ENCODE assay signal across 26 cellular contexts in the genomic region with DNA sequence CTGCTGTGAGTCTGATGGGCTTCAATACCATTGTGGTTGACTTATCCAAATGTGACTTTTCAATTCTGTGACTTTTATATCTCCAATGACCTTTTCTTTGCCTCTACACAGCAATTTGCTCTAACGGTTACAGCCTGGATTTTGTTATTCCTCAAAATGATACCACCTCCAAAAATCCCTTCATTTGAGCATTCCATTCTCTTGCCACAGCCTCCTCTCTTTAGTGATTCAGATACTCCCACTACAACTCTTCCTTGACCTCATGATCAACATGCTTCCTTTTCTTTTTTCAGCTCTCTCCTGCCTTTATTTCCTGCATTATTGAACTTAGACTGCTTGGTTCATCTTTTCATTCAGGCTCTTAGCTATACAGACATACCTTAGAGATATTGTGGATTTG. TPM values are rescaled to one million over a fixed set of nuclear protein-coding genes. Genes with fewer than 3 reads are reported as not detected.
DNase-seq lines count a peak whose midpoint lies in the region; ATAC-seq lines count a peak whose summit lies in the region.
"Had no signal": no experiment of that assay in that cellular context is flagged by ENCODE, and none has a peak within 500 bp of the region (broad histone marks: within the 10 kb centered on the region; RNA-seq: fewer than 3 reads in every experiment).

No MANE protein-coding gene starts in this region.

- no peak overlapping the region for H3K9ac ChIP-seq in adipocyte (ENCODE audit: low read length)

- POLR2A ChIA-PET in activated CD4-positive, alpha-beta memory T cell treated with anti-CD3 and anti-CD28 coated beads for 36 hours (lab: Charles Lee), result no interaction called here

- peak; percentile 42 for DNase-seq in AG08396 (ENCODE audit: low spot score)
- DNase-seq in GM04503 (ENCODE audit: low read depth), result peak; percentile 58
- DNase-seq in adipocyte (ENCODE audit: low read depth), result peak; percentile 67
- DNase-seq in kidney glomerular epithelial cell (lab: John Stamatoyannopoulos, UW), result peak; percentile 47
- DNase-seq in left ventricle myocardium superior, result no peak
- no peak for DNase-seq in activated CD4-positive, alpha-beta memory T cell treated with anti-CD3 and anti-CD28 coated beads for 36 hours
- DNase-seq in natural killer cell treated with Interleukin-12 subunit alpha and Interleukin-12 subunit beta and Interleukin-15 and Interleukin-18, amount 100 ng/mL, for 72 hours (ENCODE audit: low spot score), result no peak
- no peak for DNase-seq in NCI-H2196 (lab: John Stamatoyannopoulos, UW; ENCODE audit: unreplicated experiment)
- DNase-seq: ACHN; activated CD4-positive, alpha-beta T cell treated with anti-CD3 and anti-CD28 coated beads, Interleukin-2, amount 10 ng/mL, durations not matched to agents 24 days and 14 days; CD4-positive, CD25-positive, alpha-beta regulatory T cell; head of caudate nucleus; midbrain; NCI-H1092; NCI-H2029 treated with DMSO at 0.1 percent for 48 hours; NCI-H446 treated with DMSO at 0.1 percent for 48 hours; nephron progenitor cell; PC-3; SHP77; stimulated activated CD4-positive, alpha-beta T cell treated with anti-CD3 and anti-CD28 coated beads, Interleukin-1b, Interleukin-23, amount 100 ng/mL, for 48 hours had no signal

- H3K4me1 Mint-ChIP-seq in activated CD4-positive, alpha-beta memory T cell treated with anti-CD3 and anti-CD28 coated beads for 36 hours (ENCODE audit: low read depth), result peaks cover 28% of the 10 kb centered on the region
- peaks cover 20 to 27% of the 10 kb centered on the region in 2 donors for H3K4me1 Mint-ChIP-seq in natural killer cell treated with Interleukin-12 subunit alpha and Interleukin-12 subunit beta and Interleukin-15 and Interleukin-18, amount 100 ng/mL, for 72 hours (ENCODE audit: low read depth in 2 of 2)

- no peaks in the 10 kb centered on the region for H3K9me3 ChIP-seq in adipocyte (ENCODE audit: control insufficient read depth, low read length)
- H3K9me3 ChIP-seq: breast epithelium, prostate gland had no signal

- no peaks in the 10 kb centered on the region for H3K36me3 Mint-ChIP-seq in activated CD4-positive, alpha-beta memory T cell treated with anti-CD3 and anti-CD28 coated beads for 36 hours
- H3K36me3 Mint-ChIP-seq in natural killer cell treated with Interleukin-12 subunit alpha and Interleukin-12 subunit beta and Interleukin-15 and Interleukin-18, amount 100 ng/mL, for 72 hours, result peaks cover 7% of the 10 kb centered on the region

- no peak overlapping the region for H3K4me3 ChIP-seq in adipocyte (ENCODE audit: low read length)
- H3K4me3 ChIP-seq: breast epithelium, coronary artery, prostate gland had no signal

- H3K27me3 Mint-ChIP-seq in activated CD4-positive, alpha-beta memory T cell treated with anti-CD3 and anti-CD28 coated beads for 36 hours, result no peaks in the 10 kb centered on the region
- H3K27me3 Mint-ChIP-seq in natural killer cell treated with Interleukin-12 subunit alpha and Interleukin-12 subunit beta and Interleukin-15 and Interleukin-18, amount 100 ng/mL, for 72 hours, result peaks cover 26 to 28% of the 10 kb centered on the region in 2 donors
- H3K27me3 Mint-ChIP-seq: CD4-positive, CD25-positive, alpha-beta regulatory T cell had no signal

- no peaks in the 10 kb centered on the region for H3K27me3 ChIP-seq in adipocyte (replicated peaks; ENCODE audit: control insufficient read depth, insufficient read depth, low read length)
- H3K27me3 ChIP-seq: breast epithelium had no signal

- H3K36me3 ChIP-seq in adipocyte (ENCODE audit: control insufficient read depth, insufficient read depth, low read length, severe bottlenecking), result no peaks in the 10 kb centered on the region
- H3K36me3 ChIP-seq: breast epithelium, prostate gland had no signal

- peaks cover 42% of the 10 kb centered on the region for H3K4me1 ChIP-seq in adipocyte (ENCODE audit: control insufficient read depth, insufficient read depth, low read length)
- H3K4me1 ChIP-seq: breast epithelium, prostate gland had no signal

- no peak overlapping the region for H3K27ac Mint-ChIP-seq in activated CD4-positive, alpha-beta memory T cell treated with anti-CD3 and anti-CD28 coated beads for 36 hours
- peak overlapping the region in 1 of 2 donors; percentile 6 for H3K27ac Mint-ChIP-seq in natural killer cell treated with Interleukin-12 subunit alpha and Interleukin-12 subunit beta and Interleukin-15 and Interleukin-18, amount 100 ng/mL, for 72 hours
- H3K27ac Mint-ChIP-seq: activated CD4-positive, alpha-beta T cell treated with anti-CD3 and anti-CD28 coated beads, Interleukin-2, amount 10 ng/mL, durations not matched to agents 24 days and 14 days; nephron progenitor cell had no signal

- intact Hi-C loops in left ventricle myocardium superior (cut with micrococcal nuclease), result no loop called here
- intact Hi-C loops in activated CD4-positive, alpha-beta memory T cell treated with anti-CD3 and anti-CD28 coated beads for 36 hours (cut with micrococcal nuclease), result loop anchor here (2.0 kb wide), 1 partner anchor 15 kb away; no protein-coding TSS in a partner anchor

- no peaks in the 10 kb centered on the region for H3K9me3 Mint-ChIP-seq in activated CD4-positive, alpha-beta memory T cell treated with anti-CD3 and anti-CD28 coated beads for 36 hours
- no peaks in the 10 kb centered on the region for H3K9me3 Mint-ChIP-seq in natural killer cell treated with Interleukin-12 subunit alpha and Interleukin-12 subunit beta and Interleukin-15 and Interleukin-18, amount 100 ng/mL, for 72 hours

- ATAC-seq in left ventricle myocardium superior, result no peak
- no peak for ATAC-seq in natural killer cell treated with Interleukin-12 subunit alpha and Interleukin-12 subunit beta and Interleukin-15 and Interleukin-18, amount 100 ng/mL, for 72 hours
- ATAC-seq: left lobe of liver, PC-3 had no signal

- no peak overlapping the region for H3K4me3 Mint-ChIP-seq in activated CD4-positive, alpha-beta memory T cell treated with anti-CD3 and anti-CD28 coated beads for 36 hours
- H3K4me3 Mint-ChIP-seq in natural killer cell treated with Interleukin-12 subunit alpha and Interleukin-12 subunit beta and Interleukin-15 and Interleukin-18, amount 100 ng/mL, for 72 hours, result no peak overlapping the region
- H3K4me3 Mint-ChIP-seq: activated CD4-positive, alpha-beta T cell treated with anti-CD3 and anti-CD28 coated beads, Interleukin-2, amount 10 ng/mL, durations not matched to agents 24 days and 14 days; nephron progenitor cell had no signal

- CTCF ChIA-PET in activated CD4-positive, alpha-beta memory T cell treated with anti-CD3 and anti-CD28 coated beads for 36 hours (lab: Charles Lee), result no interaction called here

RNA-seq across cellular contexts. Expression of a gene that starts 16.6 kb away (rescaled TPM):
- total RNA-seq in left ventricle myocardium superior, result not detected
- under 1 TPM in 1 of 2 experiments, not detected in 1; 0.21 TPM for total RNA-seq in activated CD4-positive, alpha-beta memory T cell treated with anti-CD3 and anti-CD28 coated beads for 36 hours
- total RNA-seq in natural killer cell treated with Interleukin-12 subunit alpha and Interleukin-12 subunit beta and Interleukin-15 and Interleukin-18, amount 100 ng/mL, for 72 hours, result not detected
- total RNA-seq: activated CD4-positive, alpha-beta T cell treated with anti-CD3 and anti-CD28 coated beads, Interleukin-2, amount 10 ng/mL, durations not matched to agents 24 days and 14 days; breast epithelium; CD4-positive, CD25-positive, alpha-beta regulatory T cell; G401; left lobe of liver; PC-3; prostate gland; temporal lobe had no signal

RNA-seq across cellular contexts. Expression of a gene that starts 18.3 kb away (rescaled TPM):
- 0.37 TPM for total RNA-seq in left ventricle myocardium superior
- total RNA-seq in activated CD4-positive, alpha-beta memory T cell treated with anti-CD3 and anti-CD28 coated beads for 36 hours, result 10 to 100 TPM; 17.3 to 18.5 TPM
- total RNA-seq in natural killer cell treated with Interleukin-12 subunit alpha and Interleukin-12 subunit beta and Interleukin-15 and Interleukin-18, amount 100 ng/mL, for 72 hours, result under 1 TPM in 1 of 2 donors, not detected in 1; 0.95 TPM
- total RNA-seq: G401, PC-3, prostate gland, temporal lobe had no signal

Comparison
In these comparisons a context has a peak if more than half of its experiments do, and no peak if none do; other contexts are left out.
1. DNase-seq: peak in AG08396 (single experiment), GM04503 (single experiment), adipocyte (single experiment) and kidney glomerular epithelial cell (single experiment); none in left ventricle myocardium superior (single experiment), activated CD4-positive, alpha-beta memory T cell treated with anti-CD3 and anti-CD28 coated beads for 36 hours (single experiment), natural killer cell treated with Interleukin-12 subunit alpha and Interleukin-12 subunit beta and Interleukin-15 and Interleukin-18, amount 100 ng/mL, for 72 hours (single experiment) and NCI-H2196 (single experiment).
2. RNA of a gene that starts 18.3 kb away (total RNA-seq): 17.3 to 18.5 TPM in activated CD4-positive, alpha-beta memory T cell treated with anti-CD3 and anti-CD28 coated beads for 36 hours; 0.95 TPM in natural killer cell treated with Interleukin-12 subunit alpha and Interleukin-12 subunit beta and Interleukin-15 and Interleukin-18, amount 100 ng/mL, for 72 hours and 0.37 TPM in left ventricle myocardium superior (single experiment); every median in the first group is over 4 times any median in the second.